ENCODE assay signal across 9 cellular contexts in the genomic region with DNA sequence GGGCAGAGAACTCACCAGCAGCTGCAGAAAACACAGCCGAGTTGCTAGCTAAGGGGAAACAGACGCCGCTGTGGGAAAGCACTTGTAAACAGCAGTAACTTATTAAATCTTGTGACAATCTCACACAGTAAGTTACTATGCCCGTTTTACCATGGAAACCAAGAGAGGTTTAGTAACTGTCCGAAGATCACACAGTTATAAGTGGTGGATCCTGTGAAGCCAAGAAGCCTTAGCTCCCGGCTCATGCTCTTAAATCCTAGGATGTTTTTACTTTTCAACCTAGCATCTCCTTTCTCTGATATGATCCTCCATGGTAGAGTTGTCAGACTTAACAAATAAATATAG. TPM values are rescaled to one million over a fixed set of nuclear protein-coding genes. Genes with fewer than 3 reads are reported as not detected.
A peak's percentile ranks its signal among the peaks of the same experiment; 100 is the strongest.
DNase-seq lines count a peak whose midpoint lies in the region; FAIRE-seq and TF ChIP-seq lines count a peak whose summit lies in the region.
"Had no signal": no experiment of that assay in that cellular context is flagged by ENCODE, and none has a peak within 500 bp of the region (broad histone marks: within the 10 kb centered on the region; RNA-seq: fewer than 3 reads in every experiment).

No MANE protein-coding gene starts in this region.

- H3K79me2 ChIP-seq in PC-9 (ENCODE audit: low read depth) (peaks cover 74% of the 10 kb centered on the region), osteoblast (ENCODE audit: insufficient read depth, low read length) (no peaks in the 10 kb centered on the region)

- H3F3A ChIP-seq in PC-9 (ENCODE audit: insufficient read depth, low read depth): peaks cover 54% of the 10 kb centered on the region

- no peaks in the 10 kb centered on the region for H3K9me3 ChIP-seq in BLaER1 treated with 17β-estradiol and CSF1 and Interleukin-3, amounts not matched to agents 10 nM and 100 nM (replicated peaks in 1 of 11)
- H3K9me3 ChIP-seq in PC-9 (ENCODE audit: insufficient read depth, low read depth) (no peaks in the 10 kb centered on the region), esophagus (ENCODE audit: control insufficient read depth in 2 of 2, insufficient read depth in 1 of 2, low read depth in 1 of 2, low read length in 1 of 2) (no peaks in the 10 kb centered on the region), osteoblast (ENCODE audit: low read depth, low read length) (no peaks in the 10 kb centered on the region), adrenal gland (replicated peaks in 1 of 3) (no peaks in the 10 kb centered on the region)

- TF ChIP-seq CTCF in PC-9 (conservative IDR thresholded peaks at IDR 0.05) (peak; percentile 26; the same call in 1 of the 2 replicates), osteoblast (IDR thresholded peaks at IDR 0.05; ENCODE audit: extremely low read depth, low read depth, low read length) (no peak), adrenal gland (IDR thresholded peaks at IDR 0.05) (peak in 1 of 6 experiments; percentile 25)

- peak overlapping the region in 6 of 11 experiments; percentile 66 to 83 (median 78); a peak in 8 of 22 replicates for H3K9ac ChIP-seq in BLaER1 treated with 17β-estradiol and CSF1 and Interleukin-3, amounts not matched to agents 10 nM and 100 nM

- FAIRE-seq in frontal cortex (lab: Jason Lieb, UNC): no peak
- FAIRE-seq: K562 had no signal

- no peak for DNase-seq in PC-9
- no peak for DNase-seq in osteoblast (ENCODE audit: insufficient read length, low spot score, missing footprints)
- DNase-seq in NCI-H2107 (lab: John Stamatoyannopoulos, UW): no peak
- no peak for DNase-seq in frontal cortex (ENCODE audit: low spot score in 2 of 2)
- DNase-seq in T1000 (lab: John Stamatoyannopoulos, UW): no peak
- no peak for DNase-seq in adrenal gland

- peak overlapping the region in 1 of 11 experiments; percentile 67; a peak in 1 of 22 replicates for H3K27ac ChIP-seq in BLaER1 treated with 17β-estradiol and CSF1 and Interleukin-3, amounts not matched to agents 10 nM and 100 nM
- H3K27ac ChIP-seq in PC-9: peak overlapping the region; percentile 94
- peak overlapping the region; percentile 82 to 86 for H3K27ac ChIP-seq in esophagus (ENCODE audit: low read depth in 2 of 2, low read length in 1 of 2)
- no peak overlapping the region for H3K27ac ChIP-seq in osteoblast (ENCODE audit: low read depth, low read length)
- H3K27ac ChIP-seq in adrenal gland: peak overlapping the region in 2 of 5 donors; percentile 63 to 87

- peaks cover 0 to 26% (median 19%) of the 10 kb centered on the region in 11 experiments; a peak in 13 of 22 replicates for H4K20me1 ChIP-seq in BLaER1 treated with 17β-estradiol and CSF1 and Interleukin-3, amounts not matched to agents 10 nM and 100 nM
- peaks cover 27% of the 10 kb centered on the region for H4K20me1 ChIP-seq in PC-9 (ENCODE audit: insufficient read depth)
- peaks cover 3% of the 10 kb centered on the region for H4K20me1 ChIP-seq in osteoblast (ENCODE audit: insufficient read depth, low read length)

- BruUV-seq in PC-9 (replicated peaks; lab: Mats Ljungman, UMichigan): no TSS peak

- no peaks in the 10 kb centered on the region for H3K36me3 ChIP-seq in BLaER1 treated with 17β-estradiol and CSF1 and Interleukin-3, amounts not matched to agents 10 nM and 100 nM
- H3K36me3 ChIP-seq in PC-9 (ENCODE audit: low read depth) (peaks cover 23% of the 10 kb centered on the region; the same call in 1 of the 2 replicates), esophagus (ENCODE audit: control insufficient read depth in 2 of 2, insufficient read depth in 2 of 2, low read length in 1 of 2) (peaks cover 0 to 3% of the 10 kb centered on the region in 2 donors), osteoblast (ENCODE audit: insufficient read depth, low read length) (no peaks in the 10 kb centered on the region), adrenal gland (replicated peaks in 1 of 2) (no peaks in the 10 kb centered on the region)

- CTCF ChIA-PET in PC-9 (lab: Charles Lee): interaction anchor here (0.6 to 1.6 kb wide), 10 partner anchors 23 to 834 kb away, joined by 3 to 10 read pairs (median 4); no protein-coding TSS in a partner anchor

- H2AFZ ChIP-seq in PC-9 (no peak overlapping the region), osteoblast (ENCODE audit: low read length) (peak overlapping the region; percentile 47)

- 14 to 15% methylated on average over 6 of the region's 6 CpGs for WGBS in esophagus, 2 donors
- 12 to 26% (median 21%) methylated on average over 6 of the region's 6 CpGs for WGBS in adrenal gland, 4 donors

- POLR2A ChIA-PET in PC-9 (lab: Charles Lee; ENCODE audit: unreplicated experiment): interaction anchor here (0.6 to 1.6 kb wide), 7 partner anchors 13 to 833 kb away, joined by 3 to 9 read pairs (median 4); no protein-coding TSS in a partner anchor

- intact Hi-C loops in PC-9 (cut with micrococcal nuclease; ENCODE audit: unreplicated experiment) (loop anchor here (1.0 to 10.0 kb wide), 13 partner anchors 30 to 835 kb away; no protein-coding TSS in a partner anchor), adrenal gland (cut with DNase I) (loop anchor here (2.0 to 10.0 kb wide), 3 partner anchors 112 to 834 kb away; no protein-coding TSS in a partner anchor)

- H3K9me2 ChIP-seq in PC-9 (ENCODE audit: insufficient read depth): no peaks in the 10 kb centered on the region

- peak overlapping the region; percentile 83 to 99 (median 93); a peak in 19 of 22 replicates for H3K4me2 ChIP-seq in BLaER1 treated with 17β-estradiol and CSF1 and Interleukin-3, amounts not matched to agents 10 nM and 100 nM
- H3K4me2 ChIP-seq in PC-9 (peak overlapping the region; percentile 89), osteoblast (ENCODE audit: insufficient read depth, low read length) (peak overlapping the region; percentile 90)

- H3K4me1 ChIP-seq in BLaER1 treated with 17β-estradiol and CSF1 and Interleukin-3, amounts not matched to agents 10 nM and 100 nM: peaks cover 18 to 31% (median 26%) of the 10 kb centered on the region in 10 experiments
- H3K4me1 ChIP-seq in PC-9 (replicated peaks; ENCODE audit: insufficient read depth): peaks cover 67% of the 10 kb centered on the region
- peaks cover 5 to 15% of the 10 kb centered on the region in 2 donors for H3K4me1 ChIP-seq in esophagus (ENCODE audit: control insufficient read depth in 2 of 2, insufficient read depth in 2 of 2, low read length in 1 of 2)
- H3K4me1 ChIP-seq in osteoblast (ENCODE audit: insufficient read depth, low read length): peaks cover 15% of the 10 kb centered on the region
- peaks cover 7 to 24% of the 10 kb centered on the region in 2 donors for H3K4me1 ChIP-seq in adrenal gland (replicated peaks in 1 of 2)

- H3K4me3 ChIP-seq in BLaER1 treated with 17β-estradiol and CSF1 and Interleukin-3, amounts not matched to agents 10 nM and 100 nM: peak overlapping the region in 6 of 10 experiments; percentile 63 to 74 (median 69); a peak in 8 of 20 replicates
- H3K4me3 ChIP-seq in PC-9 (peak overlapping the region; percentile 84), esophagus (ENCODE audit: low read depth in 1 of 2, low read length in 2 of 2) (peak overlapping the region; percentile 57 to 85), osteoblast (ENCODE audit: insufficient read depth, low read length) (peak overlapping the region; percentile 65), adrenal gland (peak overlapping the region in 1 of 4 donors; percentile 50)
- H3K4me3 ChIP-seq: K562 had no signal

- H3K27me3 ChIP-seq in BLaER1 treated with 17β-estradiol and CSF1 and Interleukin-3, amounts not matched to agents 10 nM and 100 nM: peaks cover 47 to 85% (median 74%) of the 10 kb centered on the region in 11 experiments
- H3K27me3 ChIP-seq in PC-9 (ENCODE audit: insufficient read depth, low read depth) (no peaks in the 10 kb centered on the region), esophagus (ENCODE audit: control insufficient read depth in 1 of 2, insufficient read depth in 2 of 2, low read length in 2 of 2) (no peaks in the 10 kb centered on the region), osteoblast (ENCODE audit: insufficient read depth, low read length) (peaks cover 80% of the 10 kb centered on the region), adrenal gland (no peaks in the 10 kb centered on the region)

- no peak for TF ChIP-seq POLR2A in adrenal gland (IDR thresholded peaks at IDR 0.05)

RNA-seq across cellular contexts. Expression of a gene that starts 1.5 kb away (rescaled TPM):
- total RNA-seq in PC-9 (2021) (439 and 495 TPM in 2 replicates), osteoblast (102 and 138 TPM in 2 replicates), frontal cortex (18.8 TPM), adrenal gland (10 to 100 TPM; 15.4 to 42.5 (median 30.9) TPM)
- polyA plus RNA-seq in esophagus (100 to 1,000 TPM in 1 of 2 donors, 10 to 100 TPM in 1; 47.3 to 153 TPM), adrenal gland (10 to 100 TPM; 13.5 to 30.2 (median 22.8) TPM)
- polyA plus RNA-seq: K562 had no signal
